In the genomic region with DNA sequence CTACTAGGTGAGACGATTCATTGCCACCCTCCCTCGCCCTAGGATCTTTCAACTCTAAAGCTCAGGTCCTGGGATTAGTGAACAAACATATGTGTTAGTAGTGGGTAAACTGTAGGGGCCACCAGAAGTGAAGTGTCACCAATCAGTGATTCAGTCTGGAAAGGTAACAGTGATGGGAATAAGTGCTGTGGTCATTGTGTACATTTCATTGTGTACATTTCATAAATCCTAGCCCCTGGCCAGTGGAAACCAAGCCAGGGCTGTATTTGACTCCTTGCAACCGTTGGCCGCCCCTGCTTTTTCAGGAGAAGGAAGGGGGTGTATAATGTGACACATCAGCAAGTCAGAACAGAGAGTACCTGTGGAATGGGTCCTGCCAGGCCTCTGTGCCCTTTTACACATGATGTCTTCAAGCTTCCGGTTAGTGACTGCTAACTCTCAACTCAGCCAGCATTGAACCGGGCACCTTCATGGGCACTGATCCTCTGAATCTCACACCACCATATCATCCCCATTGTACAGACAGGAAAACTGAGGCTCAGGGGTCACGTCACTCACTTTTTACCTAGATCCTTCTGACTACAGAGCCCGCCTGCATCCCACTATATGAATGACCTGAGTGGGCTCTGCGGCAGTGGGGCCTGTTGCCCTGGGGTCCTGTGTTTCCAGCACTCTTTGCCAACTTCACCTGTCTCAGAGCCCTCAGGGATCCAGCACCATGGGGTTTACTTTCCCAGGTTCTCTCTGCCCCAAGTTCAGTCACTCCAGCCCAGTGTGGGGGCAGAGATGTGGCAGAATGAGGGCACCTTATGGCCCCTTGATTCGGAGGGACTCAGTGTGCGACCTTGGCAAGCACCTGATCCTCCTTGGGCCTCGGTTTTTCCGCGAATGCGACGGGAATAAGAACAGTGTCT, we compare ENCODE assay signal across 13 cellular contexts. TPM values are rescaled to one million over a fixed set of nuclear protein-coding genes. Genes with fewer than 3 reads are reported as not detected.
DNase-seq lines count a peak whose midpoint lies in the region; ATAC-seq and TF ChIP-seq lines count a peak whose summit lies in the region.
"Had no signal": no experiment of that assay in that cellular context is flagged by ENCODE, and none has a peak within 500 bp of the region (broad histone marks: within the 10 kb centered on the region; RNA-seq: fewer than 3 reads in every experiment).

No MANE protein-coding gene starts in this region.

- H3K9me3 ChIP-seq in BLaER1: peaks cover 8% of the 10 kb centered on the region; the same call in 1 of the 2 replicates

- H3K9ac ChIP-seq in BLaER1: no peak overlapping the region
- H3K9ac ChIP-seq in mesendoderm (ENCODE audit: low read length): no peak overlapping the region

- H2BK5ac ChIP-seq in mesendoderm (ENCODE audit: low read length): no peak overlapping the region

- intact Hi-C loops in CD14-positive monocyte (cut with micrococcal nuclease): no loop called here

- no peaks in the 10 kb centered on the region for H3K79me2 ChIP-seq in mesendoderm (ENCODE audit: control insufficient read depth, insufficient read depth, low read length)

- whole genome bisulfite sequencing in mesendoderm (ENCODE audit: extremely low coverage, insufficient coverage, low lambda C conversion rate): no CpG with 5 or more reads among the region's 16 CpGs

- H3K4me1 Mint-ChIP-seq in CD14-positive monocyte: peaks cover 16% of the 10 kb centered on the region

- no peak overlapping the region for H4K5ac ChIP-seq in mesendoderm (ENCODE audit: low read length)

- H4K20me1 ChIP-seq in BLaER1: no peaks in the 10 kb centered on the region

- H3K36me3 Mint-ChIP-seq in CD14-positive monocyte: peaks cover 3% of the 10 kb centered on the region in 2 donors

- H3K79me1 ChIP-seq in mesendoderm (ENCODE audit: low read length): no peaks in the 10 kb centered on the region

- H3K4me3 ChIP-seq in BLaER1: no peak overlapping the region
- no peak overlapping the region for H3K4me3 ChIP-seq in mesendoderm (ENCODE audit: low read length)

- H3K4me2 ChIP-seq in BLaER1 (peak overlapping the region; percentile 65), mesendoderm (ENCODE audit: low read length) (no peak overlapping the region)

- H3K9me3 Mint-ChIP-seq in CD14-positive monocyte: peaks cover 5 to 18% (median 13%) of the 10 kb centered on the region in 7 donors

- H3K27me3 Mint-ChIP-seq in CD14-positive monocyte (ENCODE audit: low read depth in 3 of 3): no peaks in the 10 kb centered on the region

- H3K4ac ChIP-seq in mesendoderm (ENCODE audit: low read depth, low read length): no peak overlapping the region

- no peak for DNase-seq in CD14-positive monocyte (ENCODE audit: low spot score)
- DNase-seq in SHP77 treated with DMSO at 0.1 percent for 48 hours (lab: John Stamatoyannopoulos, UW): peak; percentile 53
- DNase-seq in mesenteric fat pad (ENCODE audit: low spot score): peak; percentile 67
- no peak for DNase-seq in COR-L47 (lab: John Stamatoyannopoulos, UW)
- DNase-seq in mesendoderm: no peak
- DNase-seq: C1 segment of cervical spinal cord, HCEC 1CT, NCI-H1694 treated with DMSO at 0.1 percent for 48 hours, NCI-H510A, NCI-H774, RPMI8226 had no signal

- TF ChIP-seq CTCF in CD14-positive monocyte (IDR thresholded peaks at IDR 0.05): no peak

- H3K56ac ChIP-seq in mesendoderm (ENCODE audit: low read length): no peak overlapping the region

- no peak overlapping the region for H2BK120ac ChIP-seq in mesendoderm (ENCODE audit: low read depth, low read length)

- peak overlapping the region; percentile 58 for H3K27ac ChIP-seq in BLaER1
- H3K27ac ChIP-seq in mesendoderm (ENCODE audit: low read depth, low read length): no peak overlapping the region

- H3K36me3 ChIP-seq in BLaER1 (no peaks in the 10 kb centered on the region), mesendoderm (ENCODE audit: control insufficient read depth, insufficient read depth, low read length) (no peaks in the 10 kb centered on the region)

- H2AK5ac ChIP-seq in mesendoderm (ENCODE audit: low read length): no peak overlapping the region

- H3K27ac Mint-ChIP-seq in CD14-positive monocyte: peak overlapping the region in 6 of 7 donors; percentile 83 to 88 (median 87)

- H3K4me3 Mint-ChIP-seq in CD14-positive monocyte: no peak overlapping the region

- H4K8ac ChIP-seq in mesendoderm (ENCODE audit: low read depth, low read length): no peak overlapping the region

- ATAC-seq in GM19023 (IDR thresholded peaks at IDR 0.05; ENCODE audit: unreplicated experiment): no peak

- H3K23ac ChIP-seq in mesendoderm (ENCODE audit: low read length): no peak overlapping the region

- H3K18ac ChIP-seq in mesendoderm (ENCODE audit: low read length): no peak overlapping the region

- no peak overlapping the region for H2BK15ac ChIP-seq in mesendoderm (replicated peaks; ENCODE audit: low read depth)

- H3K4me1 ChIP-seq in BLaER1: peaks cover 54% of the 10 kb centered on the region
- H3K4me1 ChIP-seq in mesendoderm (ENCODE audit: control insufficient read depth, low read depth, low read length): no peaks in the 10 kb centered on the region

- H3K27me3 ChIP-seq in BLaER1 (no peaks in the 10 kb centered on the region), mesendoderm (ENCODE audit: insufficient read depth, low read length, poor library complexity) (no peaks in the 10 kb centered on the region)

RNA-seq across cellular contexts. Expression of gene BOD1, which starts 46.7 kb away (rescaled TPM):
- polyA plus RNA-seq in CD14-positive monocyte: 1 to 10 TPM; 4.5 to 5.8 TPM
- 47.2 TPM for total RNA-seq in mesenteric fat pad
- polyA plus RNA-seq in mesendoderm (2013, experiment 1 of 2): 94.2 TPM
- polyA plus RNA-seq in mesendoderm (2013, experiment 2 of 2): 94.9 TPM

Comparison
In these comparisons a context has a peak if more than half of its experiments do, and no peak if none do; other contexts are left out.
1. DNase-seq: peak in SHP77 treated with DMSO at 0.1 percent for 48 hours (single experiment) and mesenteric fat pad (single experiment); none in CD14-positive monocyte (single experiment), COR-L47 (single experiment) and mesendoderm (single experiment).